Comparison of ENCODE assay signal across 8 cellular contexts in genomic region chr17:1399366-1399678, GRCh38. TPM values are rescaled to one million over a fixed set of nuclear protein-coding genes. Genes with fewer than 3 reads are reported as not detected.
DNase-seq lines count a peak whose midpoint lies in the region; ATAC-seq and TF ChIP-seq lines count a peak whose summit lies in the region.

No MANE protein-coding gene starts in this region.

- H3K9me3 ChIP-seq in right lobe of liver (no peaks in the 10 kb centered on the region), stomach smooth muscle (ENCODE audit: control insufficient read depth in 2 of 2, low read length in 2 of 2) (no peaks in the 10 kb centered on the region)

- intact Hi-C loops in right lobe of liver (cut with DNase I) = no loop called here

- 0% methylated on average over 3 of the region's 21 CpGs for WGBS in right lobe of liver (ENCODE audit: insufficient coverage, low coverage, low lambda C conversion rate, missing lambda C conversion rate)

- H3K36me3 ChIP-seq in right lobe of liver (no peaks in the 10 kb centered on the region), stomach smooth muscle (ENCODE audit: control insufficient read depth in 2 of 2, insufficient read depth in 2 of 2, low read length in 2 of 2) (no peaks in the 10 kb centered on the region)

- TF ChIP-seq CTCF in NB4 (IDR thresholded peaks at IDR 0.05; ENCODE audit: low read depth, low read length) (no peak), cardiac fibroblast (IDR thresholded peaks at IDR 0.05; ENCODE audit: low read depth, low read length) (no peak), right lobe of liver (IDR thresholded peaks at IDR 0.05) (no peak)

- H3K4me3 ChIP-seq in NB4 (ENCODE audit: low read depth, low read length) (peak overlapping the region; percentile 94), cardiac fibroblast (replicated peaks in 1 of 2; ENCODE audit: low read depth in 2 of 2, low read length in 2 of 2) (peak overlapping the region; percentile 84 to 93), right lobe of liver (peak overlapping the region; percentile 77 to 89 (median 85)), stomach smooth muscle (ENCODE audit: low read length in 2 of 2) (peak overlapping the region; percentile 98)

- H3K27me3 ChIP-seq in right lobe of liver = no peaks in the 10 kb centered on the region
- H3K27me3 ChIP-seq in stomach smooth muscle (ENCODE audit: control insufficient read depth in 1 of 2, insufficient read depth in 2 of 2, low read length in 2 of 2) = no peaks in the 10 kb centered on the region

- peak overlapping the region; percentile 84 to 97 for H3K9ac ChIP-seq in stomach smooth muscle (ENCODE audit: low read length in 2 of 2)

- ATAC-seq in right lobe of liver = peak; percentile 32 to 53 (median 40)

- peak; percentile 69 for DNase-seq in stimulated activated CD4-positive, alpha-beta T cell treated with anti-CD3 and anti-CD28 coated beads, Interleukin-15, amount 100 ng/mL, for 24 hours
- no peak for DNase-seq in stimulated activated CD4-positive, alpha-beta T cell treated with anti-CD3 and anti-CD28 coated beads, Interleukin-12 subunit alpha, Interleukin-12 subunit beta, amount 100 ng/mL, for 4 hours
- DNase-seq in NB4 (ENCODE audit: low read depth) (no peak), cardiac fibroblast (ENCODE audit: low read depth in 2 of 2) (no peak), right lobe of liver (no peak), retina (no peak), NCI-H1092 treated with DMSO at 0.1 percent for 48 hours (lab: John Stamatoyannopoulos, UW) (no peak)

- H3K27ac ChIP-seq in right lobe of liver (peak overlapping the region; percentile 79 to 96 (median 94)), stomach smooth muscle (ENCODE audit: low read length) (peak overlapping the region; percentile 86)

- no peak for TF ChIP-seq POLR2A in NB4 (IDR thresholded peaks at IDR 0.05; ENCODE audit: extremely low read depth, insufficient read length)
- no peak for TF ChIP-seq POLR2A in right lobe of liver (IDR thresholded peaks at IDR 0.05)

- H3K4me1 ChIP-seq in right lobe of liver = peaks cover 0 to 16% (median 6%) of the 10 kb centered on the region in 4 donors
- peaks cover 28% of the 10 kb centered on the region for H3K4me1 ChIP-seq in stomach smooth muscle (ENCODE audit: control insufficient read depth, insufficient read depth, low read length)

RNA-seq across cellular contexts. Expression of gene YWHAE, which starts 0.7 kb away (rescaled TPM):
- total RNA-seq in right lobe of liver = 100 to 1,000 TPM; 167 to 446 (median 217) TPM

RNA-seq across cellular contexts. Expression of gene CRK, which starts 56.7 kb away (rescaled TPM):
- 10 to 100 TPM; 33.9 to 58.6 (median 47.6) TPM for total RNA-seq in right lobe of liver
